ENCODE assay signal across 1 cellular context in the genomic region with DNA sequence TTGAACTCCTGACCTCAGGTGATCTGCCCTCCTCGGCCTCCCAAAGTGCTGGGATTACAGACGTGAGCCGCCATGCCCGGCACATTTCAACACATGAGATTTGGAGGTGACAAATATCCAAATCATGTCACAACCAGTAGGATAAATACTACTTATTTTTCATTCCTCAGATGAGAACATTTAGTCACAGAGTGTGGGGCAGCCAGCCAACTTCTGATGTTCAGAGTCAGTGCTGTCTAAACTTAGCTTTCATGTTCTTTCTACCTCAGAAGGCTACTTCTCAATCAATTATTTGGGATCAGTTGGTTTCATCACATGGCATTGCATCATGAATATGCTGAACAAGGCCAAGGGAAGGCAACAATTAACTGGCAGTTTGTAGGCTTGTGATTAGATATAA.
TF ChIP-seq lines count a peak whose summit lies in the region.

No MANE protein-coding gene starts in this region.

TF ChIP-seq in liver, 16 proteins besides CTCF, POLR2A, EP300 and RAD21 (continued from another document):
- TF ChIP-seq, protein P1, sequence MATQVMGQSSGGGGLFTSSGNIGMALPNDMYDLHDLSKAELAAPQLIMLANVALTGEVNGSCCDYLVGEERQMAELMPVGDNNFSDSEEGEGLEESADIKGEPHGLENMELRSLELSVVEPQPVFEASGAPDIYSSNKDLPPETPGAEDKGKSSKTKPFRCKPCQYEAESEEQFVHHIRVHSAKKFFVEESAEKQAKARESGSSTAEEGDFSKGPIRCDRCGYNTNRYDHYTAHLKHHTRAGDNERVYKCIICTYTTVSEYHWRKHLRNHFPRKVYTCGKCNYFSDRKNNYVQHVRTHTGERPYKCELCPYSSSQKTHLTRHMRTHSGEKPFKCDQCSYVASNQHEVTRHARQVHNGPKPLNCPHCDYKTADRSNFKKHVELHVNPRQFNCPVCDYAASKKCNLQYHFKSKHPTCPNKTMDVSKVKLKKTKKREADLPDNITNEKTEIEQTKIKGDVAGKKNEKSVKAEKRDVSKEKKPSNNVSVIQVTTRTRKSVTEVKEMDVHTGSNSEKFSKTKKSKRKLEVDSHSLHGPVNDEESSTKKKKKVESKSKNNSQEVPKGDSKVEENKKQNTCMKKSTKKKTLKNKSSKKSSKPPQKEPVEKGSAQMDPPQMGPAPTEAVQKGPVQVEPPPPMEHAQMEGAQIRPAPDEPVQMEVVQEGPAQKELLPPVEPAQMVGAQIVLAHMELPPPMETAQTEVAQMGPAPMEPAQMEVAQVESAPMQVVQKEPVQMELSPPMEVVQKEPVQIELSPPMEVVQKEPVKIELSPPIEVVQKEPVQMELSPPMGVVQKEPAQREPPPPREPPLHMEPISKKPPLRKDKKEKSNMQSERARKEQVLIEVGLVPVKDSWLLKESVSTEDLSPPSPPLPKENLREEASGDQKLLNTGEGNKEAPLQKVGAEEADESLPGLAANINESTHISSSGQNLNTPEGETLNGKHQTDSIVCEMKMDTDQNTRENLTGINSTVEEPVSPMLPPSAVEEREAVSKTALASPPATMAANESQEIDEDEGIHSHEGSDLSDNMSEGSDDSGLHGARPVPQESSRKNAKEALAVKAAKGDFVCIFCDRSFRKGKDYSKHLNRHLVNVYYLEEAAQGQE (IDR thresholded peaks at IDR 0.05): no peak
- TF ChIP-seq SP1 (IDR thresholded peaks at IDR 0.05) (no peak), JUND (IDR thresholded peaks at IDR 0.05) (peak in 1 of 2 donors; percentile 59), RXRA (IDR thresholded peaks at IDR 0.05) (peak; percentile 55 to 57), TAF1 (conservative IDR thresholded peaks at IDR 0.05) (no peak), GABPA (IDR thresholded peaks at IDR 0.05 in 1 of 2, conservative IDR thresholded peaks at IDR 0.05 in 1 of 2) (no peak), NR2F2 (IDR thresholded peaks at IDR 0.05) (no peak)
- TF ChIP-seq, protein P2, sequence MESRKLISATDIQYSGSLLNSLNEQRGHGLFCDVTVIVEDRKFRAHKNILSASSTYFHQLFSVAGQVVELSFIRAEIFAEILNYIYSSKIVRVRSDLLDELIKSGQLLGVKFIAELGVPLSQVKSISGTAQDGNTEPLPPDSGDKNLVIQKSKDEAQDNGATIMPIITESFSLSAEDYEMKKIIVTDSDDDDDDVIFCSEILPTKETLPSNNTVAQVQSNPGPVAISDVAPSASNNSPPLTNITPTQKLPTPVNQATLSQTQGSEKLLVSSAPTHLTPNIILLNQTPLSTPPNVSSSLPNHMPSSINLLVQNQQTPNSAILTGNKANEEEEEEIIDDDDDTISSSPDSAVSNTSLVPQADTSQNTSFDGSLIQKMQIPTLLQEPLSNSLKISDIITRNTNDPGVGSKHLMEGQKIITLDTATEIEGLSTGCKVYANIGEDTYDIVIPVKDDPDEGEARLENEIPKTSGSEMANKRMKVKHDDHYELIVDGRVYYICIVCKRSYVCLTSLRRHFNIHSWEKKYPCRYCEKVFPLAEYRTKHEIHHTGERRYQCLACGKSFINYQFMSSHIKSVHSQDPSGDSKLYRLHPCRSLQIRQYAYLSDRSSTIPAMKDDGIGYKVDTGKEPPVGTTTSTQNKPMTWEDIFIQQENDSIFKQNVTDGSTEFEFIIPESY (IDR thresholded peaks at IDR 0.05): no peak
